In genomic region chr14:22383515-22384166, GRCh38 we compare ENCODE assay signal across 10 cellular contexts.
DNase-seq lines count a peak whose midpoint lies in the region; ATAC-seq, FAIRE-seq and TF ChIP-seq lines count a peak whose summit lies in the region.
"Had no signal": no experiment of that assay in that cellular context is flagged by ENCODE, and none has a peak within 500 bp of the region (broad histone marks: within the 10 kb centered on the region; RNA-seq: fewer than 3 reads in every experiment).

No MANE protein-coding gene starts in this region.

- intact Hi-C loops in Caco-2 (cut with micrococcal nuclease; ENCODE audit: unreplicated experiment) = loop anchor here (2.0 kb wide), 1 partner anchor 119 kb away; no protein-coding TSS in a partner anchor
- intact Hi-C loops in HepG2 (cut with micrococcal nuclease; ENCODE audit: unreplicated experiment) = loop anchor here (10.0 kb wide), 1 partner anchor 271 kb away; no protein-coding TSS in a partner anchor

- no peak overlapping the region for H3K9ac ChIP-seq in HepG2 (ENCODE audit: insufficient read depth, low read depth, low read length)

- no peak for DNase-seq in Caco-2
- no peak for DNase-seq in T1000 (lab: John Stamatoyannopoulos, UW)
- DNase-seq in HepG2 (ENCODE audit: low spot score) = no peak
- DNase-seq in SIG-M5 treated with dmso at 0.1 percent for 504 hours (lab: John Stamatoyannopoulos, UW; ENCODE audit: unreplicated experiment) = no peak
- DNase-seq: NCI-H1694 had no signal

- no peaks in the 10 kb centered on the region for H3K36me3 Mint-ChIP-seq in Caco-2 (ENCODE audit: insufficient read depth, unreplicated experiment)
- no peaks in the 10 kb centered on the region for H3K36me3 Mint-ChIP-seq in activated naive CD8-positive, alpha-beta T cell

- peaks cover 55% of the 10 kb centered on the region for H3K4me1 Mint-ChIP-seq in Caco-2 (ENCODE audit: low read depth, unreplicated experiment)
- no peaks in the 10 kb centered on the region for H3K4me1 Mint-ChIP-seq in activated naive CD8-positive, alpha-beta T cell (ENCODE audit: low read depth)

- no peak overlapping the region for H3K4me3 ChIP-seq in Caco-2 (ENCODE audit: low read depth, low read length)
- no peak overlapping the region for H3K4me3 ChIP-seq in HepG2 (replicated peaks in 1 of 3; ENCODE audit: insufficient read depth in 1 of 3, low read depth in 2 of 3, low read length in 3 of 3)
- H3K4me3 ChIP-seq: upper lobe of left lung had no signal

- no peak overlapping the region for H3K27ac ChIP-seq in HepG2 (ENCODE audit: extremely low read length, insufficient read depth, low read length)
- H3K27ac ChIP-seq: upper lobe of left lung had no signal

- no peaks in the 10 kb centered on the region for H3K79me2 ChIP-seq in HepG2 (ENCODE audit: insufficient read depth, low read length)

- CTCF ChIA-PET in Caco-2 (lab: Charles Lee) = interaction anchor here (1.5 to 2.4 kb wide), 3 partner anchors 8 to 187 kb away, joined by 5 to 13 read pairs (median 5); no protein-coding TSS in a partner anchor
- CTCF ChIA-PET in HepG2 (lab: Yijun Ruan, JAX; ENCODE audit: low intra/inter-chr PET ratio, low total read pairs) = no interaction called here

- FAIRE-seq in HepG2 (lab: Jason Lieb, UNC) = no peak

- in situ Hi-C loops in HepG2 (cut with HindIII; ENCODE audit: extremely low pct_ligation_motif_present, low pct_unique_long_range_greater_than_20kb) = no loop called here

- 21% methylated on average over 8 of the region's 8 CpGs for WGBS in HepG2 (ENCODE audit: low lambda C conversion rate)

- H3K36me3 ChIP-seq in Caco-2 (ENCODE audit: control insufficient read depth, insufficient read depth, low read length) (no peaks in the 10 kb centered on the region), HepG2 (replicated peaks in 1 of 2; ENCODE audit: control insufficient read depth in 1 of 2, insufficient read depth in 2 of 2, low read length in 2 of 2) (no peaks in the 10 kb centered on the region)
- H3K36me3 ChIP-seq: upper lobe of left lung had no signal

- no peak overlapping the region for H3K4me2 ChIP-seq in HepG2 (ENCODE audit: low read depth, low read length)

- H3K27ac Mint-ChIP-seq in Caco-2 (ENCODE audit: unreplicated experiment) = peak overlapping the region; percentile 62
- H3K27ac Mint-ChIP-seq in activated naive CD8-positive, alpha-beta T cell = peak overlapping the region; percentile 10

- H3K4me1 ChIP-seq in Caco-2 (peaks cover 84% of the 10 kb centered on the region), HepG2 (ENCODE audit: insufficient read depth, low read length) (no peaks in the 10 kb centered on the region)

- POLR2A ChIA-PET in Caco-2 (lab: Charles Lee) = no interaction called here
- POLR2A ChIA-PET in HepG2 (lab: Yijun Ruan, JAX) = no interaction called here

- TF ChIP-seq CTCF in Caco-2 (IDR thresholded peaks at IDR 0.05; ENCODE audit: insufficient read depth in 1 of 2, low read depth in 1 of 2, low read length in 1 of 2, severe bottlenecking in 1 of 2, unreplicated experiment in 1 of 2) (no peak), HepG2 (CRISPR knock-in tag; IDR thresholded peaks at IDR 0.05) (no peak)

- TF ChIP-seq RAD21 in HepG2 (CRISPR knock-in tag; IDR thresholded peaks at IDR 0.05) = no peak

- no peak for TF ChIP-seq POLR2A in HepG2 (IDR thresholded peaks at IDR 0.05; ENCODE audit: insufficient read depth in 1 of 2, low read depth in 2 of 2, low read length in 2 of 2)

- BruUV-seq in Caco-2 (replicated peaks; lab: Mats Ljungman, UMichigan) (no TSS peak), HepG2 (replicated peaks; lab: Mats Ljungman, UMichigan) (no TSS peak)

- H3K9me3 Mint-ChIP-seq in Caco-2 (ENCODE audit: unreplicated experiment) = no peaks in the 10 kb centered on the region
- no peaks in the 10 kb centered on the region for H3K9me3 Mint-ChIP-seq in activated naive CD8-positive, alpha-beta T cell (ENCODE audit: low read depth)

- H3K27me3 ChIP-seq in Caco-2 (replicated peaks; ENCODE audit: control insufficient read depth, insufficient read depth, low read length) (no peaks in the 10 kb centered on the region), HepG2 (ENCODE audit: control insufficient read depth in 1 of 2, insufficient read depth in 2 of 2, low read length in 2 of 2) (peaks cover 1 to 10% of the 10 kb centered on the region in 2 experiments; a peak in 2 of 5 replicates)
- H3K27me3 ChIP-seq: upper lobe of left lung had no signal

- TF ChIP-seq EP300 in HepG2 (IDR thresholded peaks at IDR 0.05; ENCODE audit: low read depth in 2 of 2, low read length in 2 of 2) (no peak), HepG2 (CRISPR knock-in tag; IDR thresholded peaks at IDR 0.05; ENCODE audit: borderline replicate concordance) (no peak)

- ATAC-seq in GM19023 (IDR thresholded peaks at IDR 0.05; ENCODE audit: unreplicated experiment) (peak; percentile 56), HG02938 (IDR thresholded peaks at IDR 0.05; ENCODE audit: unreplicated experiment) (peak; percentile 36), HepG2 (no peak), HG03139 (IDR thresholded peaks at IDR 0.05; ENCODE audit: unreplicated experiment) (no peak)

- H3K27me3 Mint-ChIP-seq in Caco-2 (ENCODE audit: insufficient read depth, unreplicated experiment) = no peaks in the 10 kb centered on the region
- H3K27me3 Mint-ChIP-seq in activated naive CD8-positive, alpha-beta T cell = no peaks in the 10 kb centered on the region

- H4K20me1 ChIP-seq in HepG2 (ENCODE audit: insufficient read depth, low read length) = no peaks in the 10 kb centered on the region

- peak overlapping the region; percentile 18 for H3K4me3 Mint-ChIP-seq in Caco-2 (ENCODE audit: unreplicated experiment)
- H3K4me3 Mint-ChIP-seq in activated naive CD8-positive, alpha-beta T cell = no peak overlapping the region

- H2AFZ ChIP-seq in HepG2 (ENCODE audit: low read length) = no peak overlapping the region

- H3K9me3 ChIP-seq in Caco-2 (no peaks in the 10 kb centered on the region), HepG2 (ENCODE audit: low read length) (no peaks in the 10 kb centered on the region)
- H3K9me3 ChIP-seq: upper lobe of left lung had no signal

TF ChIP-seq in HepG2, 621 proteins besides CTCF, POLR2A, EP300 and RAD21 (continues in another document):
- TF ChIP-seq ZNF383 (CRISPR knock-in tag; IDR thresholded peaks at IDR 0.05; ENCODE audit: borderline replicate concordance) (no peak), CCDC6 (CRISPR knock-in tag; IDR thresholded peaks at IDR 0.05) (no peak), NR2C2 (CRISPR knock-in tag; IDR thresholded peaks at IDR 0.05; ENCODE audit: borderline replicate concordance) (no peak), NAIF1 (CRISPR knock-in tag; IDR thresholded peaks at IDR 0.05; ENCODE audit: borderline replicate concordance) (no peak), RCOR2 (CRISPR knock-in tag; IDR thresholded peaks at IDR 0.05) (no peak), ZFP90 (CRISPR knock-in tag; IDR thresholded peaks at IDR 0.05; ENCODE audit: borderline replicate concordance) (no peak), ZNF34 (CRISPR knock-in tag; IDR thresholded peaks at IDR 0.05; ENCODE audit: borderline replicate concordance) (no peak), ZFAT (CRISPR knock-in tag; conservative IDR thresholded peaks at IDR 0.05) (no peak), ZNF362 (CRISPR knock-in tag; IDR thresholded peaks at IDR 0.05; ENCODE audit: borderline replicate concordance) (no peak), TAF1 (CRISPR knock-in tag; IDR thresholded peaks at IDR 0.05) (no peak)
- TF ChIP-seq, protein P1, sequence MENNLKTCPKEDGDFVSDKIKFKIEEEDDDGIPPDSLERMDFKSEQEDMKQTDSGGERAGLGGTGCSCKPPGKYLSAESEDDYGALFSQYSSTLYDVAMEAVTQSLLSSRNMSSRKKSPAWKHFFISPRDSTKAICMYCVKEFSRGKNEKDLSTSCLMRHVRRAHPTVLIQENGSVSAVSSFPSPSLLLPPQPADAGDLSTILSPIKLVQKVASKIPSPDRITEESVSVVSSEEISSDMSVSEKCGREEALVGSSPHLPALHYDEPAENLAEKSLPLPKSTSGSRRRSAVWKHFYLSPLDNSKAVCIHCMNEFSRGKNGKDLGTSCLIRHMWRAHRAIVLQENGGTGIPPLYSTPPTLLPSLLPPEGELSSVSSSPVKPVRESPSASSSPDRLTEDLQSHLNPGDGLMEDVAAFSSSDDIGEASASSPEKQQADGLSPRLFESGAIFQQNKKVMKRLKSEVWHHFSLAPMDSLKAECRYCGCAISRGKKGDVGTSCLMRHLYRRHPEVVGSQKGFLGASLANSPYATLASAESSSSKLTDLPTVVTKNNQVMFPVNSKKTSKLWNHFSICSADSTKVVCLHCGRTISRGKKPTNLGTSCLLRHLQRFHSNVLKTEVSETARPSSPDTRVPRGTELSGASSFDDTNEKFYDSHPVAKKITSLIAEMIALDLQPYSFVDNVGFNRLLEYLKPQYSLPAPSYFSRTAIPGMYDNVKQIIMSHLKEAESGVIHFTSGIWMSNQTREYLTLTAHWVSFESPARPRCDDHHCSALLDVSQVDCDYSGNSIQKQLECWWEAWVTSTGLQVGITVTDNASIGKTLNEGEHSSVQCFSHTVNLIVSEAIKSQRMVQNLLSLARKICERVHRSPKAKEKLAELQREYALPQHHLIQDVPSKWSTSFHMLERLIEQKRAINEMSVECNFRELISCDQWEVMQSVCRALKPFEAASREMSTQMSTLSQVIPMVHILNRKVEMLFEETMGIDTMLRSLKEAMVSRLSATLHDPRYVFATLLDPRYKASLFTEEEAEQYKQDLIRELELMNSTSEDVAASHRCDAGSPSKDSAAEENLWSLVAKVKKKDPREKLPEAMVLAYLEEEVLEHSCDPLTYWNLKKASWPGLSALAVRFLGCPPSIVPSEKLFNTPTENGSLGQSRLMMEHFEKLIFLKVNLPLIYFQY (CRISPR knock-in tag; IDR thresholded peaks at IDR 0.05; ENCODE audit: borderline replicate concordance) = no peak
- TF ChIP-seq, protein P2, sequence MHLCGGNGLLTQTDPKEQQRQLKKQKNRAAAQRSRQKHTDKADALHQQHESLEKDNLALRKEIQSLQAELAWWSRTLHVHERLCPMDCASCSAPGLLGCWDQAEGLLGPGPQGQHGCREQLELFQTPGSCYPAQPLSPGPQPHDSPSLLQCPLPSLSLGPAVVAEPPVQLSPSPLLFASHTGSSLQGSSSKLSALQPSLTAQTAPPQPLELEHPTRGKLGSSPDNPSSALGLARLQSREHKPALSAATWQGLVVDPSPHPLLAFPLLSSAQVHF (CRISPR knock-in tag; IDR thresholded peaks at IDR 0.05) = no peak

Comparison
In these comparisons a context has a peak if more than half of its experiments do, and no peak if none do; other contexts are left out.
1. ATAC-seq: peak in GM19023 (single experiment) and HG02938 (single experiment); none in HepG2 (single experiment) and HG03139 (single experiment).